8 cellular contexts compared by ENCODE assay signal in genomic region chr10:80684217-80684616, GRCh38.
DNase-seq lines count a peak whose midpoint lies in the region; ATAC-seq lines count a peak whose summit lies in the region.

No MANE protein-coding gene starts in this region.

- H3K27me3 Mint-ChIP-seq in activated naive CD8-positive, alpha-beta T cell treated with anti-CD3 and anti-CD28 coated beads, Interleukin-2, amount 10 ng/mL, durations not matched to agents 7 days and 5 days, result peaks cover 3% of the 10 kb centered on the region
- no peaks in the 10 kb centered on the region for H3K27me3 Mint-ChIP-seq in activated naive CD8-positive, alpha-beta T cell treated with anti-CD3 and anti-CD28 coated beads for 36 hours
- H3K27me3 Mint-ChIP-seq in activated T-helper 17 cell treated with anti-CD3 and anti-CD28 coated beads, Interleukin-2, amount 50 U/mL, for 72 hours, result no peaks in the 10 kb centered on the region
- H3K27me3 Mint-ChIP-seq in activated T-helper 2 cell treated with anti-CD3 and anti-CD28 coated beads, Interferon-gamma antibody, Interleukin-2, Interleukin-4, amounts not matched to agents 10 μg/mL and 5 μg/mL and 100 μg/mL, durations not matched to agents 14 hours and 24 hours and 36 hours (ENCODE audit: low read depth), result no peaks in the 10 kb centered on the region

- H3K4me1 Mint-ChIP-seq in activated naive CD8-positive, alpha-beta T cell treated with anti-CD3 and anti-CD28 coated beads, Interleukin-2, amount 10 ng/mL, durations not matched to agents 7 days and 5 days, result no peaks in the 10 kb centered on the region
- no peaks in the 10 kb centered on the region for H3K4me1 Mint-ChIP-seq in activated naive CD8-positive, alpha-beta T cell treated with anti-CD3 and anti-CD28 coated beads for 36 hours
- no peaks in the 10 kb centered on the region for H3K4me1 Mint-ChIP-seq in activated T-helper 17 cell treated with anti-CD3 and anti-CD28 coated beads, Interleukin-2, amount 50 U/mL, for 72 hours
- H3K4me1 Mint-ChIP-seq in stimulated activated effector memory CD8-positive, alpha-beta T cell treated with anti-CD3 and anti-CD28 coated beads, Interleukin-12 subunit alpha, Interleukin-12 subunit beta, amount 100 ng/mL, for 72 hours, result no peaks in the 10 kb centered on the region
- no peaks in the 10 kb centered on the region for H3K4me1 Mint-ChIP-seq in activated T-helper 2 cell treated with anti-CD3 and anti-CD28 coated beads, Interferon-gamma antibody, Interleukin-2, Interleukin-4, amounts not matched to agents 10 μg/mL and 5 μg/mL and 100 μg/mL, durations not matched to agents 14 hours and 24 hours and 36 hours (ENCODE audit: low read depth)

- no peaks in the 10 kb centered on the region for H3K36me3 Mint-ChIP-seq in activated naive CD8-positive, alpha-beta T cell treated with anti-CD3 and anti-CD28 coated beads, Interleukin-2, amount 10 ng/mL, durations not matched to agents 7 days and 5 days
- H3K36me3 Mint-ChIP-seq in activated naive CD8-positive, alpha-beta T cell treated with anti-CD3 and anti-CD28 coated beads for 36 hours, result no peaks in the 10 kb centered on the region
- H3K36me3 Mint-ChIP-seq in activated T-helper 17 cell treated with anti-CD3 and anti-CD28 coated beads, Interleukin-2, amount 50 U/mL, for 72 hours (ENCODE audit: low read depth), result no peaks in the 10 kb centered on the region
- H3K36me3 Mint-ChIP-seq in stimulated activated effector memory CD8-positive, alpha-beta T cell treated with anti-CD3 and anti-CD28 coated beads, Interleukin-12 subunit alpha, Interleukin-12 subunit beta, amount 100 ng/mL, for 72 hours, result no peaks in the 10 kb centered on the region
- no peaks in the 10 kb centered on the region for H3K36me3 Mint-ChIP-seq in activated T-helper 2 cell treated with anti-CD3 and anti-CD28 coated beads, Interferon-gamma antibody, Interleukin-2, Interleukin-4, amounts not matched to agents 10 μg/mL and 5 μg/mL and 100 μg/mL, durations not matched to agents 14 hours and 24 hours and 36 hours (ENCODE audit: low read depth)

- no peak for DNase-seq in activated naive CD8-positive, alpha-beta T cell treated with anti-CD3 and anti-CD28 coated beads, Interleukin-2, amount 10 ng/mL, durations not matched to agents 7 days and 5 days
- no peak for DNase-seq in activated naive CD8-positive, alpha-beta T cell treated with anti-CD3 and anti-CD28 coated beads for 36 hours
- no peak for DNase-seq in stimulated activated effector memory CD8-positive, alpha-beta T cell treated with anti-CD3 and anti-CD28 coated beads, Interleukin-12 subunit alpha, Interleukin-12 subunit beta, amount 100 ng/mL, for 72 hours (ENCODE audit: low spot score in 2 of 2)
- no peak for DNase-seq in activated T-helper 2 cell treated with anti-CD3 and anti-CD28 coated beads, Interferon-gamma antibody, Interleukin-2, Interleukin-4, amounts not matched to agents 10 μg/mL and 5 μg/mL and 100 μg/mL, durations not matched to agents 14 hours and 24 hours and 36 hours (ENCODE audit: low spot score)
- DNase-seq in posterior cingulate gyrus, result no peak

- H3K9me3 Mint-ChIP-seq in activated naive CD8-positive, alpha-beta T cell treated with anti-CD3 and anti-CD28 coated beads, Interleukin-2, amount 10 ng/mL, durations not matched to agents 7 days and 5 days, result no peaks in the 10 kb centered on the region
- H3K9me3 Mint-ChIP-seq in activated naive CD8-positive, alpha-beta T cell treated with anti-CD3 and anti-CD28 coated beads for 36 hours, result no peaks in the 10 kb centered on the region
- peaks cover 5% of the 10 kb centered on the region for H3K9me3 Mint-ChIP-seq in activated T-helper 17 cell treated with anti-CD3 and anti-CD28 coated beads, Interleukin-2, amount 50 U/mL, for 72 hours
- no peaks in the 10 kb centered on the region for H3K9me3 Mint-ChIP-seq in stimulated activated effector memory CD8-positive, alpha-beta T cell treated with anti-CD3 and anti-CD28 coated beads, Interleukin-12 subunit alpha, Interleukin-12 subunit beta, amount 100 ng/mL, for 72 hours
- H3K9me3 Mint-ChIP-seq in activated T-helper 2 cell treated with anti-CD3 and anti-CD28 coated beads, Interferon-gamma antibody, Interleukin-2, Interleukin-4, amounts not matched to agents 10 μg/mL and 5 μg/mL and 100 μg/mL, durations not matched to agents 14 hours and 24 hours and 36 hours, result no peaks in the 10 kb centered on the region

- ATAC-seq in activated naive CD8-positive, alpha-beta T cell treated with anti-CD3 and anti-CD28 coated beads, Interleukin-2, amount 10 ng/mL, durations not matched to agents 7 days and 5 days (ENCODE audit: low read depth), result peak; percentile 30
- ATAC-seq in HG03354 (IDR thresholded peaks at IDR 0.05; ENCODE audit: poor library complexity, severe bottlenecking, unreplicated experiment) (peak; percentile 81), GM21390 (IDR thresholded peaks at IDR 0.05; ENCODE audit: unreplicated experiment) (no peak)
- ATAC-seq in activated T-helper 17 cell treated with anti-CD3 and anti-CD28 coated beads, Interleukin-2, amount 50 U/mL, for 72 hours (replicated peaks), result peak; percentile 59
- peak; percentile 50 for ATAC-seq in stimulated activated effector memory CD8-positive, alpha-beta T cell treated with anti-CD3 and anti-CD28 coated beads, Interleukin-12 subunit alpha, Interleukin-12 subunit beta, amount 100 ng/mL, for 72 hours

- H3K4me3 Mint-ChIP-seq in activated naive CD8-positive, alpha-beta T cell treated with anti-CD3 and anti-CD28 coated beads, Interleukin-2, amount 10 ng/mL, durations not matched to agents 7 days and 5 days, result no peak overlapping the region
- H3K4me3 Mint-ChIP-seq in activated naive CD8-positive, alpha-beta T cell treated with anti-CD3 and anti-CD28 coated beads for 36 hours, result no peak overlapping the region
- H3K4me3 Mint-ChIP-seq in activated T-helper 17 cell treated with anti-CD3 and anti-CD28 coated beads, Interleukin-2, amount 50 U/mL, for 72 hours, result no peak overlapping the region
- no peak overlapping the region for H3K4me3 Mint-ChIP-seq in stimulated activated effector memory CD8-positive, alpha-beta T cell treated with anti-CD3 and anti-CD28 coated beads, Interleukin-12 subunit alpha, Interleukin-12 subunit beta, amount 100 ng/mL, for 72 hours
- H3K4me3 Mint-ChIP-seq in activated T-helper 2 cell treated with anti-CD3 and anti-CD28 coated beads, Interferon-gamma antibody, Interleukin-2, Interleukin-4, amounts not matched to agents 10 μg/mL and 5 μg/mL and 100 μg/mL, durations not matched to agents 14 hours and 24 hours and 36 hours (ENCODE audit: low read depth), result no peak overlapping the region

- H3K27ac Mint-ChIP-seq in activated naive CD8-positive, alpha-beta T cell treated with anti-CD3 and anti-CD28 coated beads, Interleukin-2, amount 10 ng/mL, durations not matched to agents 7 days and 5 days, result no peak overlapping the region
- no peak overlapping the region for H3K27ac Mint-ChIP-seq in activated naive CD8-positive, alpha-beta T cell treated with anti-CD3 and anti-CD28 coated beads for 36 hours
- no peak overlapping the region for H3K27ac Mint-ChIP-seq in activated T-helper 17 cell treated with anti-CD3 and anti-CD28 coated beads, Interleukin-2, amount 50 U/mL, for 72 hours
- no peak overlapping the region for H3K27ac Mint-ChIP-seq in stimulated activated effector memory CD8-positive, alpha-beta T cell treated with anti-CD3 and anti-CD28 coated beads, Interleukin-12 subunit alpha, Interleukin-12 subunit beta, amount 100 ng/mL, for 72 hours
- H3K27ac Mint-ChIP-seq in activated T-helper 2 cell treated with anti-CD3 and anti-CD28 coated beads, Interferon-gamma antibody, Interleukin-2, Interleukin-4, amounts not matched to agents 10 μg/mL and 5 μg/mL and 100 μg/mL, durations not matched to agents 14 hours and 24 hours and 36 hours, result no peak overlapping the region

- intact Hi-C loops in activated T-helper 2 cell treated with anti-CD3 and anti-CD28 coated beads, Interferon-gamma antibody, Interleukin-2, Interleukin-4, amounts not matched to agents 10 μg/mL and 5 μg/mL and 100 μg/mL, durations not matched to agents 14 hours and 24 hours and 36 hours (cut with micrococcal nuclease), result no loop called here
- intact Hi-C loops in posterior cingulate gyrus (cut with DNase I), result no loop called here

- POLR2A ChIA-PET in activated naive CD8-positive, alpha-beta T cell treated with anti-CD3 and anti-CD28 coated beads, Interleukin-2, amount 10 ng/mL, durations not matched to agents 7 days and 5 days (lab: Charles Lee), result no interaction called here
